Comparison of ENCODE assay signal across 8 cellular contexts in genomic region chr1:181149326-181150000, GRCh38.
DNase-seq lines count a peak whose midpoint lies in the region; ATAC-seq, FAIRE-seq and TF ChIP-seq lines count a peak whose summit lies in the region.

No MANE protein-coding gene starts in this region.

- H3K27me3 ChIP-seq in HL-60 (ENCODE audit: insufficient read depth, poor library complexity, severe bottlenecking) (no peaks in the 10 kb centered on the region), keratinocyte (ENCODE audit: control insufficient read depth, extremely low read depth, insufficient read depth, low read length) (no peaks in the 10 kb centered on the region), left lung (no peaks in the 10 kb centered on the region)

- dilution Hi-C loops in keratinocyte (cut with MboI; ENCODE audit: extremely low pct_ligation_motif_present, low sequenced_read_pairs): no loop called here

- FAIRE-seq in keratinocyte (lab: Jason Lieb, UNC): no peak

- H3K36me3 ChIP-seq in keratinocyte (ENCODE audit: control insufficient read depth in 2 of 2, extremely low read depth in 1 of 2, insufficient read depth in 2 of 2, low read length in 2 of 2): no peaks in the 10 kb centered on the region
- no peaks in the 10 kb centered on the region for H3K36me3 ChIP-seq in left lung

- no peak overlapping the region for H2AFZ ChIP-seq in keratinocyte (ENCODE audit: control insufficient read depth, low read length)

- TF ChIP-seq CTCF in HL-60 (IDR thresholded peaks at IDR 0.05; ENCODE audit: insufficient read depth, low read length): no peak
- TF ChIP-seq CTCF in keratinocyte (optimal IDR thresholded peaks at IDR 0.05 in 1 of 3, IDR thresholded peaks at IDR 0.05 in 1 of 3, conservative IDR thresholded peaks at IDR 0.05 in 1 of 3; ENCODE audit: extremely low read depth in 1 of 3, insufficient read depth in 2 of 3, low read length in 3 of 3): no peak
- no peak for TF ChIP-seq CTCF in left lung (IDR thresholded peaks at IDR 0.05)

- H3K9me1 ChIP-seq in keratinocyte (ENCODE audit: control insufficient read depth, extremely low read depth, insufficient read depth, low read length): no peaks in the 10 kb centered on the region

- H3K79me2 ChIP-seq in keratinocyte (ENCODE audit: control insufficient read depth, insufficient read depth, low read length): no peaks in the 10 kb centered on the region

- intact Hi-C loops in left lung (cut with DNase I): loop anchor here in 1 of 2 donors (10.0 kb wide), 1 partner anchor 105 kb away; no protein-coding TSS in a partner anchor

- DNase-seq in GDM1 (lab: John Stamatoyannopoulos, UW): peak; percentile 80
- peak in 1 of 2 experiments; percentile 78 for DNase-seq in HL-60 (ENCODE audit: low read depth in 1 of 2, low spot score in 1 of 2)
- peak; percentile 57 for DNase-seq in activated CD4-positive, alpha-beta T cell treated with anti-CD3 and anti-CD28 coated beads for 1 hour
- DNase-seq in keratinocyte (ENCODE audit: low read depth, low spot score): no peak
- DNase-seq in globus pallidus (ENCODE audit: low spot score): no peak
- DNase-seq in left lung: no peak
- no peak for DNase-seq in A172 (ENCODE audit: low spot score)

- H3K4me3 ChIP-seq in HL-60 (replicated peaks; ENCODE audit: insufficient read depth, low read length) (no peak overlapping the region), keratinocyte (ENCODE audit: control insufficient read depth in 2 of 3, extremely low read depth in 1 of 3, insufficient read depth in 2 of 3, low read depth in 1 of 3, low read length in 3 of 3) (no peak overlapping the region), left lung (no peak overlapping the region)

- H3K27ac ChIP-seq in HL-60 (replicated peaks): peak overlapping the region; percentile 62
- H3K27ac ChIP-seq in keratinocyte (ENCODE audit: control insufficient read depth, insufficient read depth, low read length): peak overlapping the region; percentile 17
- no peak overlapping the region for H3K27ac ChIP-seq in left lung

- H3K9ac ChIP-seq in keratinocyte (ENCODE audit: control insufficient read depth, extremely low read depth, insufficient read depth, low read length): no peak overlapping the region

- peak overlapping the region; percentile 48 for H3K4me2 ChIP-seq in keratinocyte (ENCODE audit: control insufficient read depth, extremely low read depth, insufficient read depth, low read depth, low read length)

- H3K4me1 ChIP-seq in keratinocyte (ENCODE audit: control insufficient read depth, extremely low read depth, insufficient read depth, low read length): peaks cover 30% of the 10 kb centered on the region
- H3K4me1 ChIP-seq in left lung: peaks cover 11 to 27% of the 10 kb centered on the region in 2 donors

- H4K20me1 ChIP-seq in keratinocyte (ENCODE audit: control insufficient read depth, extremely low read depth, insufficient read depth, low read length): no peaks in the 10 kb centered on the region

- ATAC-seq in GM21381 (IDR thresholded peaks at IDR 0.05; ENCODE audit: unreplicated experiment) (peak; percentile 61), left lung (no peak)

- H3K9me3 ChIP-seq in keratinocyte (ENCODE audit: control insufficient read depth, low read depth, low read length) (peaks cover 2% of the 10 kb centered on the region), left lung (no peaks in the 10 kb centered on the region)

Comparison
In these comparisons a context has a peak if more than half of its experiments do, and no peak if none do; other contexts are left out.
1. DNase-seq: peak in GDM1 (single experiment) and activated CD4-positive, alpha-beta T cell treated with anti-CD3 and anti-CD28 coated beads for 1 hour (single experiment); none in keratinocyte (single experiment), globus pallidus (single experiment), left lung (0 of 2) and A172 (single experiment).
2. H3K27ac ChIP-seq: peak in HL-60 (single experiment) and keratinocyte (single experiment); none in left lung (0 of 2).